In the genomic region with DNA sequence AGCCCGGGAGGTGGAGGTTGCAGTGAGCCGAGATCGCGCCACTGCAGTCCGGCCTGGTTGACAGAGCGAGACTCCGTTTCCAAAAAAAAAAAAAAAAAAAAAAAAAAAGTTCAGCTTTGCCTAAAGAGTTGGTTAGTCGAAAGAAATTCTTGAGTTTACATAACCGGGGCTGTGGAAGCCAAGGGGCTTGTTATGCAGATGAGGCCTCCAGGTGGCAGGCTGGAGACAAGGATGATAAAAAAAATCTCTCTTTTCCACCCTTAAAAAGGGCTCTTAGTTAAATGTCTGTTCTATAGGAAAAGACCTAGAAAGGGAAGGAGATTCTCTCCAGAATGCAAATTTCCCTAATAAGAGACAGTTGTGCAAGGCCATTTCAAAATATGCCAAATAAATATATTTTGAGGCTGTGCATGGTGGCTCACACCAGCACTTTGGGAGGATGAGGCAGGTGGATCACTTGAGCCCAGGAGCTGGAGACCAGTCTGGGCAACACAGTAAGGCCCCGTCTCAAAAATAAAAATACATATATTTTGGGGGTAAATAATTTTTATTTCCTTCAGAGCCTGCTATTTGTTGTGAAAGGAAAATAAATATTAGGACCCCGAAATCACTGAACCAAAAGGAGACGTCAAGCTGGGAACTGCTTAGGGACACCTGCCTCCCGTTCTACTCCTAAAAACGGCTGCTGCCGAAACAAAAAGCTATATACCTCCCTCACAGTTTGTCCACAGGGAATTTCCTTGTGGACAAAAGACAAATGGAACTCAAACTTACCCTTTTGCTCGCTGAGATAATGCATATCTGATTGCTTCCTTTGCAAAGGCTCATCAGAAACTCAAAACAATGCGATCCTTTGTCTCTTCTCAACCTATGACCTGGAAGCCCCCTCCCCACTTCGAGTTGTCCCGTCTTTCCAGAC, we compare ENCODE assay signal across 8 cellular contexts. TPM values are rescaled to one million over a fixed set of nuclear protein-coding genes. Genes with fewer than 3 reads are reported as not detected.
A peak's percentile ranks its signal among the peaks of the same experiment; 100 is the strongest.
DNase-seq lines count a peak whose midpoint lies in the region; ATAC-seq and TF ChIP-seq lines count a peak whose summit lies in the region.

No MANE protein-coding gene starts in this region.

- DNase-seq in activated effector memory CD4-positive, alpha-beta T cell treated with anti-CD3 and anti-CD28 coated beads, Interleukin-2, amount 50 U/mL, for 16 hours: peak; percentile 83
- no peak for DNase-seq in activated effector memory CD4-positive, alpha-beta T cell treated with Interleukin-2 at 50 U/mL for 16 hours
- DNase-seq in MV-4-11 (lab: John Stamatoyannopoulos, UW) (peak; percentile 76), fibroblast of pulmonary artery (ENCODE audit: low read depth) (peak; percentile 86)
- peak; percentile 63 for DNase-seq in activated CD4-positive, alpha-beta T cell treated with anti-CD3 and anti-CD28 coated beads, Interleukin-2, amount 50 U/mL, for 1 hour
- DNase-seq in activated T-helper 1 cell treated with anti-CD3 and anti-CD28 coated beads, Interleukin-12 subunit alpha, Interleukin-12 subunit beta, Interleukin-2, Interleukin-4 antibody, amounts not matched to agents 30 ng/mL and 10 ng/mL and 1 ng/mL, durations not matched to agents 14 hours and 24 hours and 36 hours (ENCODE audit: low spot score): no peak

- no peaks in the 10 kb centered on the region for H3K27me3 ChIP-seq in neural cell (ENCODE audit: insufficient read depth, low read depth, low read length)

- H3K4me3 ChIP-seq in fibroblast of pulmonary artery (replicated peaks; ENCODE audit: low read depth, low read length) (no peak overlapping the region), neural cell (ENCODE audit: low read length) (no peak overlapping the region)

- H3F3A ChIP-seq in neural cell (ENCODE audit: insufficient read depth, low read length, poor library complexity, severe bottlenecking): no peaks in the 10 kb centered on the region

- H3K36me3 Mint-ChIP-seq in activated T-helper 1 cell treated with anti-CD3 and anti-CD28 coated beads, Interleukin-12 subunit alpha, Interleukin-12 subunit beta, Interleukin-2, Interleukin-4 antibody, amounts not matched to agents 30 ng/mL and 10 ng/mL and 1 ng/mL, durations not matched to agents 14 hours and 24 hours and 36 hours (ENCODE audit: low read depth): peaks cover 7% of the 10 kb centered on the region

- no peak overlapping the region for H3K4me2 ChIP-seq in neural cell (ENCODE audit: low read length)

- H3K4me3 Mint-ChIP-seq in activated T-helper 1 cell treated with anti-CD3 and anti-CD28 coated beads, Interleukin-12 subunit alpha, Interleukin-12 subunit beta, Interleukin-2, Interleukin-4 antibody, amounts not matched to agents 30 ng/mL and 10 ng/mL and 1 ng/mL, durations not matched to agents 14 hours and 24 hours and 36 hours: no peak overlapping the region

- no peaks in the 10 kb centered on the region for H3K9me3 Mint-ChIP-seq in activated T-helper 1 cell treated with anti-CD3 and anti-CD28 coated beads, Interleukin-12 subunit alpha, Interleukin-12 subunit beta, Interleukin-2, Interleukin-4 antibody, amounts not matched to agents 30 ng/mL and 10 ng/mL and 1 ng/mL, durations not matched to agents 14 hours and 24 hours and 36 hours

- no peaks in the 10 kb centered on the region for H3K9me2 ChIP-seq in neural cell (ENCODE audit: insufficient read depth, low read length)

- peaks cover 10% of the 10 kb centered on the region for H3K27me3 Mint-ChIP-seq in activated T-helper 1 cell treated with anti-CD3 and anti-CD28 coated beads, Interleukin-12 subunit alpha, Interleukin-12 subunit beta, Interleukin-2, Interleukin-4 antibody, amounts not matched to agents 30 ng/mL and 10 ng/mL and 1 ng/mL, durations not matched to agents 14 hours and 24 hours and 36 hours (ENCODE audit: insufficient read depth)

- TF ChIP-seq CTCF in fibroblast of pulmonary artery (IDR thresholded peaks at IDR 0.05; ENCODE audit: low read length, missing control alignments) (peak; percentile 78), neural cell (IDR thresholded peaks at IDR 0.05; ENCODE audit: poor library complexity, severe bottlenecking) (peak; percentile 68)

- H3K27ac Mint-ChIP-seq in activated T-helper 1 cell treated with anti-CD3 and anti-CD28 coated beads, Interleukin-12 subunit alpha, Interleukin-12 subunit beta, Interleukin-2, Interleukin-4 antibody, amounts not matched to agents 30 ng/mL and 10 ng/mL and 1 ng/mL, durations not matched to agents 14 hours and 24 hours and 36 hours: no peak overlapping the region

- no peaks in the 10 kb centered on the region for H4K20me1 ChIP-seq in neural cell (ENCODE audit: insufficient read depth)

- intact Hi-C loops in activated T-helper 1 cell treated with anti-CD3 and anti-CD28 coated beads, Interleukin-12 subunit alpha, Interleukin-12 subunit beta, Interleukin-2, Interleukin-4 antibody, amounts not matched to agents 30 ng/mL and 10 ng/mL and 1 ng/mL, durations not matched to agents 14 hours and 24 hours and 36 hours (cut with micrococcal nuclease): loop anchor here (2.0 to 5.0 kb wide), 3 partner anchors 92 to 212 kb away; no protein-coding TSS in a partner anchor

- no peak for TF ChIP-seq EP300 in neural cell (conservative IDR thresholded peaks at IDR 0.05; ENCODE audit: poor library complexity, severe bottlenecking)

- no peaks in the 10 kb centered on the region for H3K9me3 ChIP-seq in neural cell (ENCODE audit: low read length)

- no peak for ATAC-seq in HG03469 (IDR thresholded peaks at IDR 0.05; ENCODE audit: unreplicated experiment)

- peaks cover 43% of the 10 kb centered on the region for H3K4me1 Mint-ChIP-seq in activated T-helper 1 cell treated with anti-CD3 and anti-CD28 coated beads, Interleukin-12 subunit alpha, Interleukin-12 subunit beta, Interleukin-2, Interleukin-4 antibody, amounts not matched to agents 30 ng/mL and 10 ng/mL and 1 ng/mL, durations not matched to agents 14 hours and 24 hours and 36 hours (ENCODE audit: low read depth)

- H3K36me3 ChIP-seq in neural cell (ENCODE audit: insufficient read depth, low read length): no peaks in the 10 kb centered on the region

- no peak overlapping the region for H3K27ac ChIP-seq in neural cell (ENCODE audit: low read length)

- no peaks in the 10 kb centered on the region for H3K79me2 ChIP-seq in neural cell (replicated peaks; ENCODE audit: insufficient read depth, low read length)

- peak; percentile 62 for TF ChIP-seq RAD21 in neural cell (conservative IDR thresholded peaks at IDR 0.05)

- no peak overlapping the region for H3K9ac ChIP-seq in neural cell (ENCODE audit: low read length)

- no peak overlapping the region for H2AFZ ChIP-seq in neural cell (ENCODE audit: low read depth, low read length)

TF ChIP-seq in neural cell, 6 proteins besides CTCF, POLR2A, EP300 and RAD21:
- peak; percentile 70 for TF ChIP-seq SMC3 (conservative IDR thresholded peaks at IDR 0.05; ENCODE audit: poor library complexity)
- no peak for TF ChIP-seq TAF1 (IDR thresholded peaks at IDR 0.05; ENCODE audit: low read depth)

RNA-seq across cellular contexts. Expression of a gene that starts 2.4 kb away (rescaled TPM):
- 2.3 TPM in 1 of 2 replicates, not detected in the other for polyA plus RNA-seq in neural cell
- not detected in 2 replicates for polyA minus RNA-seq in neural cell
- 494 and 521 TPM in 2 replicates for total RNA-seq in activated T-helper 1 cell treated with anti-CD3 and anti-CD28 coated beads, Interleukin-12 subunit alpha, Interleukin-12 subunit beta, Interleukin-2, Interleukin-4 antibody, amounts not matched to agents 30 ng/mL and 10 ng/mL and 1 ng/mL, durations not matched to agents 14 hours and 24 hours and 36 hours

RNA-seq across cellular contexts. Expression of a gene that starts 5.8 kb away (rescaled TPM):
- not detected in 2 replicates for polyA plus RNA-seq in neural cell
- polyA minus RNA-seq in neural cell: not detected in 2 replicates
- not detected in 2 replicates for total RNA-seq in activated T-helper 1 cell treated with anti-CD3 and anti-CD28 coated beads, Interleukin-12 subunit alpha, Interleukin-12 subunit beta, Interleukin-2, Interleukin-4 antibody, amounts not matched to agents 30 ng/mL and 10 ng/mL and 1 ng/mL, durations not matched to agents 14 hours and 24 hours and 36 hours

RNA-seq across cellular contexts. Expression of a gene that starts 8.7 kb away (rescaled TPM):
- 0.35 TPM in 1 of 2 replicates, not detected in the other for polyA plus RNA-seq in neural cell
- not detected in 2 replicates for polyA minus RNA-seq in neural cell
- total RNA-seq in activated T-helper 1 cell treated with anti-CD3 and anti-CD28 coated beads, Interleukin-12 subunit alpha, Interleukin-12 subunit beta, Interleukin-2, Interleukin-4 antibody, amounts not matched to agents 30 ng/mL and 10 ng/mL and 1 ng/mL, durations not matched to agents 14 hours and 24 hours and 36 hours: 208 and 214 TPM in 2 replicates

RNA-seq across cellular contexts. Expression of a gene that starts 15.5 kb away (rescaled TPM):
- polyA plus RNA-seq in neural cell: not detected in 2 replicates
- polyA minus RNA-seq in neural cell: not detected in 2 replicates
- 3.6 and 4.6 TPM in 2 replicates for total RNA-seq in activated T-helper 1 cell treated with anti-CD3 and anti-CD28 coated beads, Interleukin-12 subunit alpha, Interleukin-12 subunit beta, Interleukin-2, Interleukin-4 antibody, amounts not matched to agents 30 ng/mL and 10 ng/mL and 1 ng/mL, durations not matched to agents 14 hours and 24 hours and 36 hours

RNA-seq across cellular contexts. Expression of a gene that starts 16.2 kb away (rescaled TPM):
- polyA plus RNA-seq in neural cell: 2.1 and 6.0 TPM in 2 replicates
- 0.49 and 0.81 TPM in 2 replicates for polyA minus RNA-seq in neural cell
- 164 and 167 TPM in 2 replicates for total RNA-seq in activated T-helper 1 cell treated with anti-CD3 and anti-CD28 coated beads, Interleukin-12 subunit alpha, Interleukin-12 subunit beta, Interleukin-2, Interleukin-4 antibody, amounts not matched to agents 30 ng/mL and 10 ng/mL and 1 ng/mL, durations not matched to agents 14 hours and 24 hours and 36 hours

Comparison
In these comparisons a context has a peak if more than half of its experiments do, and no peak if none do; other contexts are left out.
1. DNase-seq: peak in activated effector memory CD4-positive, alpha-beta T cell treated with anti-CD3 and anti-CD28 coated beads, Interleukin-2, amount 50 U/mL, for 16 hours (single experiment), MV-4-11 (single experiment), activated CD4-positive, alpha-beta T cell treated with anti-CD3 and anti-CD28 coated beads, Interleukin-2, amount 50 U/mL, for 1 hour (single experiment) and fibroblast of pulmonary artery (single experiment); none in activated effector memory CD4-positive, alpha-beta T cell treated with Interleukin-2 at 50 U/mL for 16 hours (single experiment) and activated T-helper 1 cell treated with anti-CD3 and anti-CD28 coated beads, Interleukin-12 subunit alpha, Interleukin-12 subunit beta, Interleukin-2, Interleukin-4 antibody, amounts not matched to agents 30 ng/mL and 10 ng/mL and 1 ng/mL, durations not matched to agents 14 hours and 24 hours and 36 hours (single experiment).